17 cellular contexts compared by ENCODE assay signal in genomic region chr5:138639326-138639725, GRCh38.
"Had no signal": no experiment of that assay in that cellular context is flagged by ENCODE, and none has a peak within 500 bp of the region (broad histone marks: within the 10 kb centered on the region; RNA-seq: fewer than 3 reads in every experiment).

No MANE protein-coding gene starts in this region.

- H3K27ac Mint-ChIP-seq: activated naive CD4-positive, alpha-beta T cell treated with anti-CD3 and anti-CD28 coated beads, Interleukin-2, amount 50 U/mL, for 72 hours; natural killer cell had no signal

- ATAC-seq: activated CD4-positive, CD25-positive, alpha-beta regulatory T cell treated with anti-CD3 and anti-CD28 coated beads, Interleukin-2, amount 50 U/mL, for 24 hours; activated naive CD4-positive, alpha-beta T cell treated with anti-CD3 and anti-CD28 coated beads, Interleukin-2, amount 50 U/mL, for 72 hours; foreskin keratinocyte; heart left ventricle; left lobe of liver; natural killer cell; right cardiac atrium had no signal

- H3K4me1 Mint-ChIP-seq: natural killer cell had no signal

- H3K36me3 Mint-ChIP-seq: activated naive CD4-positive, alpha-beta T cell treated with anti-CD3 and anti-CD28 coated beads, Interleukin-2, amount 50 U/mL, for 72 hours; natural killer cell had no signal

- H3K4me3 ChIP-seq: heart left ventricle, stomach had no signal

- H3K27ac ChIP-seq: brain microvascular endothelial cell, foreskin keratinocyte, heart left ventricle, stomach had no signal

- H3K4me3 Mint-ChIP-seq: natural killer cell had no signal

- H3K9me3 Mint-ChIP-seq: activated naive CD4-positive, alpha-beta T cell treated with anti-CD3 and anti-CD28 coated beads, Interleukin-2, amount 50 U/mL, for 72 hours; natural killer cell had no signal

- H3K27me3 ChIP-seq: foreskin keratinocyte, heart left ventricle had no signal

- H3K36me3 ChIP-seq: brain microvascular endothelial cell, heart left ventricle, stomach had no signal

- H3K4me1 ChIP-seq: foreskin keratinocyte had no signal

- H3K9me3 ChIP-seq: heart left ventricle, stomach had no signal

- DNase-seq: activated CD4-positive, alpha-beta T cell treated with anti-CD3 and anti-CD28 coated beads, Interleukin-2, amount 50 U/mL, for 4 hours; activated effector memory CD4-positive, alpha-beta T cell treated with anti-CD3 and anti-CD28 coated beads, Interleukin-2, amount 50 U/mL, for 16 hours; activated T-cell treated with anti-CD3 and anti-CD28 coated beads, Interleukin-2, amount 50 U/mL, for 1 hour; amygdala; brain microvascular endothelial cell; foreskin keratinocyte; heart left ventricle; islet precursor cell; mammary epithelial cell; natural killer cell; nucleus accumbens; right cardiac atrium; small intestine; stomach had no signal
